Comparison of ENCODE assay signal across 1 cellular context in the genomic region with DNA sequence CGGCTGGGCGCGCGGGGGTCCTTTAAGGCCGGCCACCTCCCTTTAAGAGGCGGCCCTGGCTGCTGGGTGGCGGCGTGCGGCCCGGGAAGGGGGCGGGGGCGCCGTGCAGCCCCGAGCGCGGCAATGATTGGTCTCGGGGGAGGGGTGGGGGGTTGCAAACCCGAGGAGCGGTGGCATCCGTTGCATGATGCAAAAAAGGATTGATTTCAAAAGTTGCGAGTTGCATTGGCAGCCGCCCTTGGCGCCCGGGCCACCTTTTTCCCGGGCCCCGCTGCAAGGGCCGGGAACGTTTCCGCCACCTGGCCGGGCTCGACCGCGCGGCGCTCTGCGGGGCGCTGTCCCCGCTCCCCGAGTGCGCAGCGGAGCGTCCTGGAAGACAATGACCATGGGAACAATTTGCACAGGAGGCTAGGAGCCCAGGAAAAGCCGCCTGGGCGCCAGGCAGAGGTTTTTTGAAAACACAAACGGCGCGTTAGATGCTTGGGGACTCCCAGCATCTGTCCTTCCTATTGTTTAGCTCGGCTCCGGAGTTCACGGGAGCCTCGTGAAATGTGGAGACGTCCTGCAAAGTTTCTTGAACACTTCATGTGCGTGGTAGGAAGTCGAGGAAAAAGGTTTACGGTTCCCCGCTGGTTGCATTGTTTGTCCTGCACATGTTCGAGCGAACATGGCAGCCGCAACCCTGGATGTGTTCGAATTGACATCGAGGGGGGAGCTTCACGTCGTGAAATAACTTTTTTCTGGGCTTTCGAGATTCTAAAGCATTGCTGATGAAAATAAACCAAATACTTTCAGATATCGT.
TF ChIP-seq lines count a peak whose summit lies in the region.

A gene with protein sequence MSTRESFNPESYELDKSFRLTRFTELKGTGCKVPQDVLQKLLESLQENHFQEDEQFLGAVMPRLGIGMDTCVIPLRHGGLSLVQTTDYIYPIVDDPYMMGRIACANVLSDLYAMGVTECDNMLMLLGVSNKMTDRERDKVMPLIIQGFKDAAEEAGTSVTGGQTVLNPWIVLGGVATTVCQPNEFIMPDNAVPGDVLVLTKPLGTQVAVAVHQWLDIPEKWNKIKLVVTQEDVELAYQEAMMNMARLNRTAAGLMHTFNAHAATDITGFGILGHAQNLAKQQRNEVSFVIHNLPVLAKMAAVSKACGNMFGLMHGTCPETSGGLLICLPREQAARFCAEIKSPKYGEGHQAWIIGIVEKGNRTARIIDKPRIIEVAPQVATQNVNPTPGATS (minus strand): TSS at position 78 of the 802 bp plus-strand sequence. CDS start 3,343 bp downstream, outside the sequence.

TF ChIP-seq in A549, 52 proteins besides CTCF, POLR2A, EP300 and RAD21 (continued from another document):
- TF ChIP-seq, protein P1, sequence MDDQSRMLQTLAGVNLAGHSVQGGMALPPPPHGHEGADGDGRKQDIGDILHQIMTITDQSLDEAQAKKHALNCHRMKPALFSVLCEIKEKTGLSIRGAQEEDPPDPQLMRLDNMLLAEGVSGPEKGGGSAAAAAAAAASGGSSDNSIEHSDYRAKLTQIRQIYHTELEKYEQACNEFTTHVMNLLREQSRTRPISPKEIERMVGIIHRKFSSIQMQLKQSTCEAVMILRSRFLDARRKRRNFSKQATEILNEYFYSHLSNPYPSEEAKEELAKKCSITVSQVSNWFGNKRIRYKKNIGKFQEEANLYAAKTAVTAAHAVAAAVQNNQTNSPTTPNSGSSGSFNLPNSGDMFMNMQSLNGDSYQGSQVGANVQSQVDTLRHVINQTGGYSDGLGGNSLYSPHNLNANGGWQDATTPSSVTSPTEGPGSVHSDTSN (IDR thresholded peaks at IDR 0.05) = peak; percentile 32; the same call in 1 of the 2 replicates
- TF ChIP-seq CEBPB (IDR thresholded peaks at IDR 0.05) (0 out of 4 replicates have a peak, but pooled peaks of 1 of the 2 experiments have one; percentile 54), ESRRA (IDR thresholded peaks at IDR 0.05; ENCODE audit: borderline replicate concordance, low read length) (no peak), KDM5A (IDR thresholded peaks at IDR 0.05) (no peak)
- TF ChIP-seq, protein P2, sequence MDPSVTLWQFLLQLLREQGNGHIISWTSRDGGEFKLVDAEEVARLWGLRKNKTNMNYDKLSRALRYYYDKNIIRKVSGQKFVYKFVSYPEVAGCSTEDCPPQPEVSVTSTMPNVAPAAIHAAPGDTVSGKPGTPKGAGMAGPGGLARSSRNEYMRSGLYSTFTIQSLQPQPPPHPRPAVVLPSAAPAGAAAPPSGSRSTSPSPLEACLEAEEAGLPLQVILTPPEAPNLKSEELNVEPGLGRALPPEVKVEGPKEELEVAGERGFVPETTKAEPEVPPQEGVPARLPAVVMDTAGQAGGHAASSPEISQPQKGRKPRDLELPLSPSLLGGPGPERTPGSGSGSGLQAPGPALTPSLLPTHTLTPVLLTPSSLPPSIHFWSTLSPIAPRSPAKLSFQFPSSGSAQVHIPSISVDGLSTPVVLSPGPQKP (IDR thresholded peaks at IDR 0.05; ENCODE audit: low read depth, low read length) = no peak
